ENCODE assay signal across 1 cellular context in the genomic region with DNA sequence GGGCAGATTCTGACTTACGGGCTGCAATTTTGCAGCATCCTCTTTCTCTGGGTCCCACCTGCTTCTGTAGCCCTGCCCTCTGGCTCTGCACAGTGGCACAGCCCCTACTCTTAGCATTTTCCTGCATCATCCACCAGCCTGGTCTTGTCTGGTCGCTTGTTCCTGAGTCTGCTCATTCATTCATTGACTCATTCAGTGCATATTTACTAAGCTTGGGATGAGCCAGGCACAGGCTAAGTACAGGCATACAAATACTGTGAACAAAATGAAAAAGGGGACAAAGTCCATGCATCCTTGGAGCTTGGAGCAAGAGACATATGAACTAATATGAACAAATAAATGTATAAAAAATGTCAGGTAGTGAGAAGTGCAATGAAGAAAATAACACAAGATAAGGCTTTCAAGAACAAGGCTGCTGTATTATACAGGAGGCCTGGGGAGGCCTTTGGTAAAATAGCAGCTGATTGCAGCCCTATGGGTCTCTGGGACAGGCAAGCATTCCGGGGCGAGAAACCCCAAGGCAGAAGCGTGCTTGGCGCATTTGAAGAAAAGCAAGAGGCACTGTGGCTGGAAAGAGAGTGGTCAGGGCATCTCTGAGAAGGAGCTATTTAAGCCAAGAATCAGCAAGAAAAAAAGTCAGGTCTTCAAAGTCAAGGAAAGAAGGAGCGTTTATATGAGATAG.
TF ChIP-seq lines count a peak whose summit lies in the region.

No MANE protein-coding gene starts in this region.

TF ChIP-seq in GM23338, 12 proteins besides CTCF, POLR2A, EP300 and RAD21 (continued from another document):
- TF ChIP-seq ZNF462 (CRISPR knock-in tag; IDR thresholded peaks at IDR 0.05) (no peak), CREB1 (CRISPR knock-in tag; IDR thresholded peaks at IDR 0.05; ENCODE audit: low read depth) (no peak), ZNF114 (CRISPR knock-in tag; IDR thresholded peaks at IDR 0.05) (no peak), JUNB (IDR thresholded peaks at IDR 0.05; ENCODE audit: unreplicated experiment) (no peak), EZH2 (IDR thresholded peaks at IDR 0.05; ENCODE audit: low read depth, unreplicated experiment) (no peak)
- TF ChIP-seq, protein P1, sequence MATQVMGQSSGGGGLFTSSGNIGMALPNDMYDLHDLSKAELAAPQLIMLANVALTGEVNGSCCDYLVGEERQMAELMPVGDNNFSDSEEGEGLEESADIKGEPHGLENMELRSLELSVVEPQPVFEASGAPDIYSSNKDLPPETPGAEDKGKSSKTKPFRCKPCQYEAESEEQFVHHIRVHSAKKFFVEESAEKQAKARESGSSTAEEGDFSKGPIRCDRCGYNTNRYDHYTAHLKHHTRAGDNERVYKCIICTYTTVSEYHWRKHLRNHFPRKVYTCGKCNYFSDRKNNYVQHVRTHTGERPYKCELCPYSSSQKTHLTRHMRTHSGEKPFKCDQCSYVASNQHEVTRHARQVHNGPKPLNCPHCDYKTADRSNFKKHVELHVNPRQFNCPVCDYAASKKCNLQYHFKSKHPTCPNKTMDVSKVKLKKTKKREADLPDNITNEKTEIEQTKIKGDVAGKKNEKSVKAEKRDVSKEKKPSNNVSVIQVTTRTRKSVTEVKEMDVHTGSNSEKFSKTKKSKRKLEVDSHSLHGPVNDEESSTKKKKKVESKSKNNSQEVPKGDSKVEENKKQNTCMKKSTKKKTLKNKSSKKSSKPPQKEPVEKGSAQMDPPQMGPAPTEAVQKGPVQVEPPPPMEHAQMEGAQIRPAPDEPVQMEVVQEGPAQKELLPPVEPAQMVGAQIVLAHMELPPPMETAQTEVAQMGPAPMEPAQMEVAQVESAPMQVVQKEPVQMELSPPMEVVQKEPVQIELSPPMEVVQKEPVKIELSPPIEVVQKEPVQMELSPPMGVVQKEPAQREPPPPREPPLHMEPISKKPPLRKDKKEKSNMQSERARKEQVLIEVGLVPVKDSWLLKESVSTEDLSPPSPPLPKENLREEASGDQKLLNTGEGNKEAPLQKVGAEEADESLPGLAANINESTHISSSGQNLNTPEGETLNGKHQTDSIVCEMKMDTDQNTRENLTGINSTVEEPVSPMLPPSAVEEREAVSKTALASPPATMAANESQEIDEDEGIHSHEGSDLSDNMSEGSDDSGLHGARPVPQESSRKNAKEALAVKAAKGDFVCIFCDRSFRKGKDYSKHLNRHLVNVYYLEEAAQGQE (IDR thresholded peaks at IDR 0.05; ENCODE audit: unreplicated experiment): no peak
TF ChIP-seq in GM23338: peak in this region for 0.
